ENCODE assay signal across 24 cellular contexts in genomic region chr1:165726841-165727240, GRCh38.
"Had no signal": no experiment of that assay in that cellular context is flagged by ENCODE, and none has a peak within 500 bp of the region (broad histone marks: within the 10 kb centered on the region; RNA-seq: fewer than 3 reads in every experiment).

No MANE protein-coding gene starts in this region.

- H3K4me2 ChIP-seq: hepatocyte had no signal

- H3K27ac ChIP-seq: coronary artery, dorsolateral prefrontal cortex, esophagus muscularis mucosa, foreskin keratinocyte, gastroesophageal sphincter, heart left ventricle, hepatocyte, left ventricle myocardium inferior, lower lobe of right lung had no signal

- H3K9me3 ChIP-seq: esophagus muscularis mucosa, gastroesophageal sphincter, heart left ventricle, left ventricle myocardium inferior, lower lobe of right lung had no signal

- H3K4me3 Mint-ChIP-seq: immature natural killer cell; naive thymus-derived CD4-positive, alpha-beta T cell had no signal

- H3K4me3 ChIP-seq: coronary artery, dorsolateral prefrontal cortex, esophagus muscularis mucosa, gastroesophageal sphincter, heart left ventricle, hepatocyte, left ventricle myocardium inferior, lower lobe of right lung had no signal

- H3K4me1 ChIP-seq: esophagus muscularis mucosa, foreskin keratinocyte, gastroesophageal sphincter, heart left ventricle, left ventricle myocardium inferior, lower lobe of right lung had no signal

- H2AFZ ChIP-seq: hepatocyte had no signal

- ATAC-seq: foreskin keratinocyte; gastroesophageal sphincter; heart left ventricle; left lobe of liver; lower lobe of right lung; naive thymus-derived CD4-positive, alpha-beta T cell had no signal

- H3K4me1 Mint-ChIP-seq: immature natural killer cell; naive thymus-derived CD4-positive, alpha-beta T cell had no signal

- H3K27me3 ChIP-seq: dorsolateral prefrontal cortex, esophagus muscularis mucosa, foreskin keratinocyte, gastroesophageal sphincter, heart left ventricle, hepatocyte had no signal

- FAIRE-seq: endothelial cell of umbilical vein, frontal cortex, kidney had no signal

- H3K79me2 ChIP-seq: hepatocyte had no signal

- H3K27me3 Mint-ChIP-seq: naive thymus-derived CD4-positive, alpha-beta T cell had no signal

- H3K9me3 Mint-ChIP-seq: immature natural killer cell; naive thymus-derived CD4-positive, alpha-beta T cell had no signal

- DNase-seq: dermis blood vessel endothelial cell; dorsolateral prefrontal cortex; effector CD4-positive, alpha-beta T cell; effector memory CD4-positive, alpha-beta T cell; foreskin keratinocyte; heart left ventricle; hypothalamus; immature natural killer cell; islet precursor cell; kidney; kidney glomerular epithelial cell; left colon; left ventricle myocardium inferior; lower lobe of right lung; mesendoderm; midbrain; naive thymus-derived CD4-positive, alpha-beta T cell had no signal

- H3K27ac Mint-ChIP-seq: naive thymus-derived CD4-positive, alpha-beta T cell had no signal
